1 cellular context compared by ENCODE assay signal in the genomic region with DNA sequence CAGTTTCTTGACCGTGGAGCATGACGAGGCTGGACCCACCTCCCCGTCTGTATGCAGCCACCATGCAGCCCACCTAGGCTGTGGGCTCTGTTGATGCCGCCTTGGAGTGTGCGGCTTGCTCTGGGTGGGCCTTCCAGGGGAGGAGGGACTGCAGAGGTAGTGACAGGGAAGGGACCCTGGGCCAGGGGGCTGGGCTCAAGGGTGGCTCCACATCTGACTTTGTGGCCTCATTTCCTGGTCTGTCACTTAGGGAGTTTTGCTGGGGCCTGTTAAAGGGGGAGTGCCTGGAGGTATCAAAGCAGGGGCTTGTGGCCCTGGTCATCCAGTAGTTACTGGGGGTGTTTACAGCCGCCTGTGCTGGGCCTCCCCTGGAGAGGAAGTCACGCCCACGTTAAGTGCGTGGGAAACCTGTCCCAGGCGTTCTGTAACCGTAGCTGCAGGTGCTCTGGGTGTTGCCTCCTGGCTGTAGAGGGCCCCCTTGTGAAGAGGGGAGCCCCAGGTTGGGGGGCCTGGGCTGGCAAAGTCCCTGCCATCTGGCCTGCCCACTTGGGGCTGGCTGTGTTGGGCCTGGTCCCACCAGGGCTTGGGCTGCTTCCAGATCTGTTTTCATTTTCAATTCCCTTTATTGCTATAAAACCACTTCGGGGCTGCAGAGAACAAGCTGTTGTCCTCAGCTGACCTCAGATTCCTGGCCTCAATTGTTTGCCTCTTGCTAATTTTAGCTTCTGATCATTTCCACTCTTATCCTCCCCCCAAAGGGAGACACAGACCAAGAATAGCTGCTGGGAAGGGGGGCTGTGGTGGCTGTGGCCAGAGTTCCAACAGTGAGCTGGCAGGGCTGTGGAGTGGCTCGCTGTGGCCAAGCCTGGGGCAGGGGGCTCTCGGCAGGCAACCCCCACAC.
TF ChIP-seq lines count a peak whose summit lies in the region.

No MANE protein-coding gene starts in this region.

TF ChIP-seq in K562, 482 proteins besides CTCF, POLR2A, EP300 and RAD21 (continued from another document):
- TF ChIP-seq, protein P1, sequence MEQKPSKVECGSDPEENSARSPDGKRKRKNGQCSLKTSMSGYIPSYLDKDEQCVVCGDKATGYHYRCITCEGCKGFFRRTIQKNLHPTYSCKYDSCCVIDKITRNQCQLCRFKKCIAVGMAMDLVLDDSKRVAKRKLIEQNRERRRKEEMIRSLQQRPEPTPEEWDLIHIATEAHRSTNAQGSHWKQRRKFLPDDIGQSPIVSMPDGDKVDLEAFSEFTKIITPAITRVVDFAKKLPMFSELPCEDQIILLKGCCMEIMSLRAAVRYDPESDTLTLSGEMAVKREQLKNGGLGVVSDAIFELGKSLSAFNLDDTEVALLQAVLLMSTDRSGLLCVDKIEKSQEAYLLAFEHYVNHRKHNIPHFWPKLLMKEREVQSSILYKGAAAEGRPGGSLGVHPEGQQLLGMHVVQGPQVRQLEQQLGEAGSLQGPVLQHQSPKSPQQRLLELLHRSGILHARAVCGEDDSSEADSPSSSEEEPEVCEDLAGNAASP (IDR thresholded peaks at IDR 0.05), result peak; percentile 58; the same call in 1 of the 2 replicates
- TF ChIP-seq PKNOX1 (IDR thresholded peaks at IDR 0.05), result no peak
- TF ChIP-seq, protein P2, sequence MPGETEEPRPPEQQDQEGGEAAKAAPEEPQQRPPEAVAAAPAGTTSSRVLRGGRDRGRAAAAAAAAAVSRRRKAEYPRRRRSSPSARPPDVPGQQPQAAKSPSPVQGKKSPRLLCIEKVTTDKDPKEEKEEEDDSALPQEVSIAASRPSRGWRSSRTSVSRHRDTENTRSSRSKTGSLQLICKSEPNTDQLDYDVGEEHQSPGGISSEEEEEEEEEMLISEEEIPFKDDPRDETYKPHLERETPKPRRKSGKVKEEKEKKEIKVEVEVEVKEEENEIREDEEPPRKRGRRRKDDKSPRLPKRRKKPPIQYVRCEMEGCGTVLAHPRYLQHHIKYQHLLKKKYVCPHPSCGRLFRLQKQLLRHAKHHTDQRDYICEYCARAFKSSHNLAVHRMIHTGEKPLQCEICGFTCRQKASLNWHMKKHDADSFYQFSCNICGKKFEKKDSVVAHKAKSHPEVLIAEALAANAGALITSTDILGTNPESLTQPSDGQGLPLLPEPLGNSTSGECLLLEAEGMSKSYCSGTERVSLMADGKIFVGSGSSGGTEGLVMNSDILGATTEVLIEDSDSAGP (CRISPR knock-in tag; IDR thresholded peaks at IDR 0.05), result no peak
